20 cellular contexts compared by ENCODE assay signal in genomic region chr18:55982992-55983391, GRCh38.
DNase-seq lines count a peak whose midpoint lies in the region; ATAC-seq and TF ChIP-seq lines count a peak whose summit lies in the region.
"Had no signal": no experiment of that assay in that cellular context is flagged by ENCODE, and none has a peak within 500 bp of the region (broad histone marks: within the 10 kb centered on the region; RNA-seq: fewer than 3 reads in every experiment).

No MANE protein-coding gene starts in this region.

- no peak for TF ChIP-seq EP300 in sigmoid colon (IDR thresholded peaks at IDR 0.05)

- DNase-seq in right atrium auricular region (ENCODE audit: low spot score): no peak
- DNase-seq in left cardiac atrium: no peak
- DNase-seq in astrocyte of the hippocampus (ENCODE audit: low read depth, low spot score): peak; percentile 10
- DNase-seq in lung (ENCODE audit: low spot score): no peak
- DNase-seq in vagina (ENCODE audit: extremely low spot score in 2 of 2): no peak
- no peak for DNase-seq in MV-4-11 (lab: John Stamatoyannopoulos, UW)
- DNase-seq in sigmoid colon: no peak
- DNase-seq: ACHN; activated CD4-positive, CD25-positive, alpha-beta regulatory T cell treated with anti-CD3 and anti-CD28 coated beads, Interleukin-2, amount 50 U/mL, for 72 hours; central memory CD4-positive, alpha-beta T cell; Karpas-422; NCI-H1694 treated with DMSO at 0.1 percent for 48 hours; NCI-H524 treated with DMSO at 0.1 percent for 48 hours; Peyer's patch; stomach had no signal

- H3K4me3 ChIP-seq in right atrium auricular region (no peak overlapping the region), lung (no peak overlapping the region), vagina (no peak overlapping the region), sigmoid colon (no peak overlapping the region)
- H3K4me3 ChIP-seq: Peyer's patch, stomach had no signal

- H3K4me1 ChIP-seq in right atrium auricular region: no peaks in the 10 kb centered on the region
- peaks cover 1 to 2% of the 10 kb centered on the region in 2 donors for H3K4me1 ChIP-seq in lung (ENCODE audit: control insufficient read depth in 2 of 2, insufficient read depth in 2 of 2, low read length in 2 of 2)
- no peaks in the 10 kb centered on the region for H3K4me1 ChIP-seq in vagina
- H3K4me1 ChIP-seq in sigmoid colon: no peaks in the 10 kb centered on the region
- H3K4me1 ChIP-seq: Peyer's patch, stomach had no signal

- ATAC-seq in left cardiac atrium (no peak), lung (ENCODE audit: insufficient read depth, low FRiP score) (no peak), GM21825 (IDR thresholded peaks at IDR 0.05; ENCODE audit: unreplicated experiment) (no peak)
- ATAC-seq: activated naive CD4-positive, alpha-beta T cell treated with anti-CD3 and anti-CD28 coated beads, Interleukin-2, amount 50 U/mL, for 72 hours had no signal

- intact Hi-C loops in left cardiac atrium (cut with DNase I) (no loop called here), vagina (cut with DNase I) (no loop called here), sigmoid colon (cut with DNase I) (no loop called here)

- TF ChIP-seq CTCF in right atrium auricular region (IDR thresholded peaks at IDR 0.05) (no peak), lung (IDR thresholded peaks at IDR 0.05; ENCODE audit: control extremely low read depth, extremely low read depth) (no peak), vagina (IDR thresholded peaks at IDR 0.05) (no peak), sigmoid colon (IDR thresholded peaks at IDR 0.05) (no peak)

- TF ChIP-seq POLR2A in vagina (IDR thresholded peaks at IDR 0.05) (no peak), sigmoid colon (IDR thresholded peaks at IDR 0.05) (no peak)

- H3K27me3 ChIP-seq in right atrium auricular region (no peaks in the 10 kb centered on the region), lung (ENCODE audit: control insufficient read depth, insufficient read depth) (no peaks in the 10 kb centered on the region), vagina (no peaks in the 10 kb centered on the region), sigmoid colon (no peaks in the 10 kb centered on the region)
- H3K27me3 ChIP-seq: neutrophil, Peyer's patch, stomach had no signal

- 64 to 88% methylated on average over 3 of the region's 3 CpGs for WGBS in lung, 2 donors
- 47 to 67% methylated on average over 3 of the region's 3 CpGs for WGBS in sigmoid colon, 2 donors

- H3K36me3 ChIP-seq in right atrium auricular region (no peaks in the 10 kb centered on the region), lung (ENCODE audit: control insufficient read depth in 2 of 2, insufficient read depth in 2 of 2, low read length in 2 of 2) (no peaks in the 10 kb centered on the region), vagina (no peaks in the 10 kb centered on the region), sigmoid colon (no peaks in the 10 kb centered on the region)
- H3K36me3 ChIP-seq: neutrophil, Peyer's patch, stomach had no signal

- H3K27ac ChIP-seq in right atrium auricular region: peak overlapping the region; percentile 15 to 52
- peak overlapping the region; percentile 14 to 31 for H3K27ac ChIP-seq in lung (ENCODE audit: low read depth in 1 of 2, low read length in 1 of 2)
- H3K27ac ChIP-seq in vagina: peak overlapping the region; percentile 2
- no peak overlapping the region for H3K27ac ChIP-seq in sigmoid colon
- H3K27ac ChIP-seq: epithelial cell of prostate, HL-60, neutrophil, Peyer's patch, stomach had no signal

- H3K9me3 ChIP-seq in right atrium auricular region: peaks cover 0 to 13% of the 10 kb centered on the region in 2 donors
- H3K9me3 ChIP-seq in lung (ENCODE audit: control insufficient read depth in 2 of 2, insufficient read depth in 1 of 2, low read length in 1 of 2): peaks cover 0 to 2% of the 10 kb centered on the region in 2 donors
- no peaks in the 10 kb centered on the region for H3K9me3 ChIP-seq in vagina
- no peaks in the 10 kb centered on the region for H3K9me3 ChIP-seq in sigmoid colon
- H3K9me3 ChIP-seq: neutrophil had no signal

Comparison
In these comparisons a context has a peak if more than half of its experiments do, and no peak if none do; other contexts are left out.
1. H3K27ac ChIP-seq: peak in right atrium auricular region (2 of 2), lung (2 of 2) and vagina (single experiment); none in sigmoid colon (0 of 4).